In genomic region chr19:3125900-3126524, GRCh38 we compare ENCODE assay signal across 1 cellular context.
TF ChIP-seq lines count a peak whose summit lies in the region.

No MANE protein-coding gene starts in this region.

TF ChIP-seq in K562, 482 proteins besides CTCF, POLR2A, EP300 and RAD21 (continued from another document):
- TF ChIP-seq REST (CRISPR knock-in tag; IDR thresholded peaks at IDR 0.05; ENCODE audit: low read depth) (no peak), STAG1 (CRISPR knock-in tag; IDR thresholded peaks at IDR 0.05; ENCODE audit: borderline replicate concordance) (no peak), GTF2F1 (IDR thresholded peaks at IDR 0.05; ENCODE audit: low read depth, low read length) (no peak), PHF8 (IDR thresholded peaks at IDR 0.05; ENCODE audit: borderline replicate concordance, low read length) (no peak), CBX2 (IDR thresholded peaks at IDR 0.05; ENCODE audit: insufficient read depth, low read length, poor library complexity, severe bottlenecking) (no peak), NFATC3 (IDR thresholded peaks at IDR 0.05) (no peak), KDM1A (IDR thresholded peaks at IDR 0.05) (0 out of 4 replicates have a peak, but pooled peaks of 1 of the 2 experiments have one; percentile 21), E4F1 (CRISPR knock-in tag; IDR thresholded peaks at IDR 0.05; ENCODE audit: borderline replicate concordance) (no peak), KLF16 (IDR thresholded peaks at IDR 0.05) (peak; percentile 55), PRMT5 (CRISPR knock-in tag; IDR thresholded peaks at IDR 0.05) (no peak), XRCC5 (IDR thresholded peaks at IDR 0.05; ENCODE audit: low read depth, low read length) (0 out of 2 replicates have a peak, but pooled peaks have one; percentile 69), PCBP2 (IDR thresholded peaks at IDR 0.05; ENCODE audit: low read depth, low read length, poor library complexity, severe bottlenecking) (no peak), HIVEP1 (CRISPR knock-in tag; IDR thresholded peaks at IDR 0.05) (no peak), IRF9 (tag; IDR thresholded peaks at IDR 0.05) (no peak), CHD7 (IDR thresholded peaks at IDR 0.05; ENCODE audit: low read depth, low read length) (no peak), E2F4 (CRISPR knock-in tag; IDR thresholded peaks at IDR 0.05; ENCODE audit: low read depth) (0 out of 2 replicates have a peak, but pooled peaks have one; percentile 36), BRCA1 (IDR thresholded peaks at IDR 0.05) (no peak), BRCA1 (CRISPR knock-in tag; IDR thresholded peaks at IDR 0.05) (no peak), MEF2D (tag; conservative IDR thresholded peaks at IDR 0.05; ENCODE audit: low read depth) (no peak), GTF2A2 (tag; IDR thresholded peaks at IDR 0.05) (no peak), ELF1 (tag; IDR thresholded peaks at IDR 0.05) (no peak), ZNF311 (CRISPR knock-in tag; IDR thresholded peaks at IDR 0.05) (no peak), MBD2 (IDR thresholded peaks at IDR 0.05; ENCODE audit: borderline replicate concordance, low read depth) (no peak), MAFF (IDR thresholded peaks at IDR 0.05; ENCODE audit: low read length) (no peak), PKNOX1 (IDR thresholded peaks at IDR 0.05) (peak; percentile 24; the same call in 1 of the 2 replicates), FOS (IDR thresholded peaks at IDR 0.05; ENCODE audit: extremely low read depth, insufficient read length) (no peak), NCOA4 (IDR thresholded peaks at IDR 0.05; ENCODE audit: partially characterized antibody) (no peak), RB1 (IDR thresholded peaks at IDR 0.05; ENCODE audit: low read depth) (peak; percentile 63), HDGF (IDR thresholded peaks at IDR 0.05) (no peak), DNMT1 (IDR thresholded peaks at IDR 0.05) (no peak), IRF2 (CRISPR knock-in tag; IDR thresholded peaks at IDR 0.05) (no peak), TCF7L2 (IDR thresholded peaks at IDR 0.05; ENCODE audit: low read depth, low read length) (no peak)
